ENCODE assay signal across 27 cellular contexts in genomic region chr19:5096536-5096935, GRCh38.
"Had no signal": no experiment of that assay in that cellular context is flagged by ENCODE, and none has a peak within 500 bp of the region (broad histone marks: within the 10 kb centered on the region; RNA-seq: fewer than 3 reads in every experiment).

No MANE protein-coding gene starts in this region.

- H3K27ac ChIP-seq: ascending aorta, KMS-11, Peyer's patch, RWPE1, SJCRH30 had no signal

- H3K4me1 ChIP-seq: Peyer's patch had no signal

- DNase-seq: activated CD4-positive, alpha-beta T cell treated with anti-CD3 and anti-CD28 coated beads for 48 hours; activated CD4-positive, alpha-beta T cell treated with anti-CD3 and anti-CD28 coated beads, Interleukin-2, amount 50 U/mL, for 4 hours; activated CD4-positive, CD25-positive, alpha-beta regulatory T cell treated with anti-CD3 and anti-CD28 coated beads, Interleukin-2, amount 50 U/mL, for 72 hours; activated CD8-positive, alpha-beta memory T cell treated with anti-CD3 and anti-CD28 coated beads for 24 hours; activated effector memory CD4-positive, alpha-beta T cell treated with anti-CD3 and anti-CD28 coated beads, Interleukin-2, amount 50 U/mL, for 16 hours; activated naive CD4-positive, alpha-beta T cell treated with Interleukin-2 at 50 U/mL for 16 hours; activated naive CD8-positive, alpha-beta T cell treated with anti-CD3 and anti-CD28 coated beads, Interleukin-2, amount 50 U/mL, for 24 hours; activated T-cell treated with anti-CD3 and anti-CD28 coated beads, Interleukin-2, amount 50 U/mL, for 4 hours; amniotic stem cell; MG63; MV-4-11; NCI-H146; NCI-H187 treated with DMSO at 0.1 percent for 48 hours; NCI-H2081 treated with DMSO at 0.1 percent for 48 hours; NCI-H2171 treated with DMSO at 0.1 percent for 48 hours; NCI-H226; NCI-H82; Peyer's patch; Right ventricle myocardium superior; SJCRH30; SW 1271 had no signal

- ATAC-seq: activated naive CD4-positive, alpha-beta T cell treated with anti-CD3 and anti-CD28 coated beads, Interleukin-2, amount 50 U/mL, for 72 hours; activated naive CD8-positive, alpha-beta T cell treated with anti-CD3 and anti-CD28 coated beads, Interleukin-2, amount 50 U/mL, for 24 hours; activated T-cell treated with anti-CD3 and anti-CD28 coated beads, Interleukin-2, amount 50 U/mL, for 4 hours; SK-N-SH treated with all-trans-retinoic acid at 6 μM for 48 hours; WTC11 had no signal

- H3K27me3 ChIP-seq: ascending aorta, MG63, Peyer's patch, SJCRH30 had no signal

- H3K4me3 ChIP-seq: ascending aorta, MG63, Peyer's patch, SJCRH30 had no signal

- H3K36me3 ChIP-seq: MG63, SJCRH30 had no signal

- H3K9ac ChIP-seq: KMS-11 had no signal

- H3K4me2 ChIP-seq: KMS-11 had no signal

- H3K9me3 ChIP-seq: MG63 had no signal
